ENCODE assay signal across 17 cellular contexts in genomic region chr3:55202320-55202719, GRCh38.
A peak's percentile ranks its signal among the peaks of the same experiment; 100 is the strongest.
DNase-seq lines count a peak whose midpoint lies in the region; ATAC-seq, FAIRE-seq and TF ChIP-seq lines count a peak whose summit lies in the region.
"Had no signal": no experiment of that assay in that cellular context is flagged by ENCODE, and none has a peak within 500 bp of the region (broad histone marks: within the 10 kb centered on the region; RNA-seq: fewer than 3 reads in every experiment).

No MANE protein-coding gene starts in this region.

- no peaks in the 10 kb centered on the region for H3K27me3 ChIP-seq in kidney epithelial cell (ENCODE audit: control insufficient read depth, insufficient read depth, low read length)
- H3K27me3 ChIP-seq: gastroesophageal sphincter, transverse colon had no signal

- no TSS peak for BruUV-seq in OCI-LY7 (replicated peaks; lab: Mats Ljungman, UMichigan)

- no peaks in the 10 kb centered on the region for H3K79me2 ChIP-seq in OCI-LY7 (ENCODE audit: insufficient read depth, low read depth, low read length)

- in situ Hi-C loops in astrocyte of the cerebellum (cut with HindIII; ENCODE audit: low sequenced_read_pairs) = no loop called here

- no peak for FAIRE-seq in HTR-8/SVneo (lab: Jason Lieb, UNC)
- FAIRE-seq: GM12891 had no signal

- CTCF ChIA-PET in OCI-LY7 (lab: Charles Lee; ENCODE audit: unreplicated experiment) = no interaction called here

- H3K4me1 ChIP-seq in OCI-LY7 (ENCODE audit: insufficient read depth, low read length, poor library complexity, severe bottlenecking) = peaks cover 7% of the 10 kb centered on the region
- H3K4me1 ChIP-seq: gastroesophageal sphincter, prostate gland, transverse colon had no signal

- H3K36me3 ChIP-seq in kidney epithelial cell (ENCODE audit: control insufficient read depth, insufficient read depth, low read length) = no peaks in the 10 kb centered on the region
- no peaks in the 10 kb centered on the region for H3K36me3 ChIP-seq in OCI-LY7 (ENCODE audit: insufficient read depth, low read length)
- H3K36me3 ChIP-seq: gastroesophageal sphincter, prostate gland, transverse colon, WERI-Rb-1 had no signal

- no peaks in the 10 kb centered on the region for H3K9me2 ChIP-seq in OCI-LY7 (ENCODE audit: insufficient read depth, low read length)

- TF ChIP-seq CTCF in astrocyte of the cerebellum (IDR thresholded peaks at IDR 0.05; ENCODE audit: low read depth, low read length, missing control alignments) = no peak
- no peak for TF ChIP-seq CTCF in kidney epithelial cell (IDR thresholded peaks at IDR 0.05; ENCODE audit: insufficient read depth, low read length, poor library complexity, severe bottlenecking)
- TF ChIP-seq CTCF in OCI-LY7 (conservative IDR thresholded peaks at IDR 0.05; ENCODE audit: low read length) = no peak

- POLR2A ChIA-PET in OCI-LY7 (lab: Charles Lee) = interaction anchor here (0.7 kb wide), 1 partner anchor 14 kb away, joined by 3 read pairs; no protein-coding TSS in a partner anchor

- H3K4me3 ChIP-seq in astrocyte of the cerebellum (ENCODE audit: low read depth, low read length) (no peak overlapping the region), kidney epithelial cell (ENCODE audit: low read depth, low read length) (no peak overlapping the region), OCI-LY7 (ENCODE audit: low read depth, low read length, poor library complexity, severe bottlenecking) (no peak overlapping the region)
- H3K4me3 ChIP-seq: gastroesophageal sphincter, mucosa of descending colon, prostate gland, transverse colon had no signal

- DNase-seq in AG08395 (ENCODE audit: low spot score) (peak; percentile 93), HTR-8/SVneo (ENCODE audit: insufficient read length, low spot score) (peak; percentile 34), astrocyte of the cerebellum (ENCODE audit: low read depth) (peak; percentile 57), kidney epithelial cell (ENCODE audit: low read depth) (peak; percentile 79), OCI-LY7 (ENCODE audit: low spot score) (no peak)
- DNase-seq: immature natural killer cell, Kasumi-1, mucosa of descending colon, NCI-H187 treated with DMSO at 0.1 percent for 48 hours, transverse colon, WERI-Rb-1 had no signal

- no peak overlapping the region for H2AFZ ChIP-seq in OCI-LY7 (ENCODE audit: low read length)

- no peaks in the 10 kb centered on the region for H4K20me1 ChIP-seq in OCI-LY7 (ENCODE audit: insufficient read depth, low read length)

- TF ChIP-seq POLR2A in GM18505 (IDR thresholded peaks at IDR 0.05; ENCODE audit: borderline replicate concordance, extremely low read depth, insufficient read depth, insufficient read length) = no peak

- intact Hi-C loops in OCI-LY7 (cut with micrococcal nuclease; ENCODE audit: unreplicated experiment) = no loop called here

- H3K9me3 ChIP-seq in OCI-LY7 (ENCODE audit: low read length) = no peaks in the 10 kb centered on the region
- H3K9me3 ChIP-seq: gastroesophageal sphincter, mucosa of descending colon, prostate gland, transverse colon had no signal

- no peak overlapping the region for H3K27ac ChIP-seq in OCI-LY7 (ENCODE audit: low read depth, low read length, poor library complexity, severe bottlenecking)
- H3K27ac ChIP-seq: gastroesophageal sphincter, prostate gland, transverse colon, WERI-Rb-1 had no signal

- ATAC-seq in GM19324 (IDR thresholded peaks at IDR 0.05; ENCODE audit: low FRiP score, unreplicated experiment) = no peak
- ATAC-seq in HG02870 (IDR thresholded peaks at IDR 0.05; ENCODE audit: unreplicated experiment) = no peak
- ATAC-seq in GM18505 (IDR thresholded peaks at IDR 0.05; ENCODE audit: unreplicated experiment) = no peak
- ATAC-seq: gastroesophageal sphincter, mucosa of descending colon had no signal

- no peak overlapping the region for H3K4me2 ChIP-seq in OCI-LY7 (ENCODE audit: low read length)
